In genomic region chr6:16670183-16670582, GRCh38 we compare ENCODE assay signal across 8 cellular contexts.
DNase-seq lines count a peak whose midpoint lies in the region; ATAC-seq, FAIRE-seq and TF ChIP-seq lines count a peak whose summit lies in the region.

No MANE protein-coding gene starts in this region.

- H3K4me1 Mint-ChIP-seq in CD8-positive, alpha-beta memory T cell: peaks cover 59 to 85% (median 82%) of the 10 kb centered on the region in 3 donors
- H3K4me1 Mint-ChIP-seq in Caco-2 (ENCODE audit: low read depth, unreplicated experiment): peaks cover 2% of the 10 kb centered on the region

- no peaks in the 10 kb centered on the region for H3K27me3 Mint-ChIP-seq in CD8-positive, alpha-beta memory T cell
- H3K27me3 Mint-ChIP-seq in Caco-2 (ENCODE audit: insufficient read depth, unreplicated experiment): no peaks in the 10 kb centered on the region

- peaks cover 0 to 17% (median 15%) of the 10 kb centered on the region in 3 donors for H3K36me3 Mint-ChIP-seq in CD8-positive, alpha-beta memory T cell
- H3K36me3 Mint-ChIP-seq in Caco-2 (ENCODE audit: insufficient read depth, unreplicated experiment): no peaks in the 10 kb centered on the region

- H3K27ac ChIP-seq in CD8-positive, alpha-beta memory T cell (ENCODE audit: low read depth, low read length): no peak overlapping the region
- H3K27ac ChIP-seq in Panc1 (ENCODE audit: low read length): 0 out of 2 replicates have a peak overlapping the region, but pooled peaks have one; percentile 34

- POLR2A ChIA-PET in CD8-positive, alpha-beta memory T cell (lab: Charles Lee): no interaction called here
- POLR2A ChIA-PET in Panc1 (lab: Charles Lee): no interaction called here
- POLR2A ChIA-PET in Caco-2 (lab: Charles Lee): no interaction called here

- TF ChIP-seq CTCF in Panc1 (IDR thresholded peaks at IDR 0.05) (no peak), D721Med (IDR thresholded peaks at IDR 0.05; ENCODE audit: insufficient read depth, missing control alignments) (no peak), Caco-2 (IDR thresholded peaks at IDR 0.05; ENCODE audit: insufficient read depth in 1 of 2, low read depth in 1 of 2, low read length in 1 of 2, severe bottlenecking in 1 of 2, unreplicated experiment in 1 of 2) (no peak)

- FAIRE-seq in D721Med (lab: Jason Lieb, UNC): no peak

- no peaks in the 10 kb centered on the region for H3K36me3 ChIP-seq in CD8-positive, alpha-beta memory T cell (ENCODE audit: insufficient read depth, low read length)
- no peaks in the 10 kb centered on the region for H3K36me3 ChIP-seq in Panc1 (ENCODE audit: control insufficient read depth, insufficient read depth, low read length)
- no peaks in the 10 kb centered on the region for H3K36me3 ChIP-seq in Caco-2 (ENCODE audit: control insufficient read depth, insufficient read depth, low read length)

- BruUV-seq in Panc1 (replicated peaks; lab: Mats Ljungman, UMichigan) (no TSS peak), Caco-2 (replicated peaks; lab: Mats Ljungman, UMichigan) (no TSS peak)

- H3K4me1 ChIP-seq in CD8-positive, alpha-beta memory T cell (ENCODE audit: insufficient read depth, low read length): peaks cover 20% of the 10 kb centered on the region
- H3K4me1 ChIP-seq in Panc1 (ENCODE audit: control insufficient read depth, insufficient read depth, low read length): peaks cover 63% of the 10 kb centered on the region
- H3K4me1 ChIP-seq in Caco-2: no peaks in the 10 kb centered on the region

- no peaks in the 10 kb centered on the region for H3K9me3 ChIP-seq in CD8-positive, alpha-beta memory T cell (ENCODE audit: low read length)
- H3K9me3 ChIP-seq in Panc1 (ENCODE audit: control insufficient read depth, insufficient read depth, low read depth, low read length): no peaks in the 10 kb centered on the region
- no peaks in the 10 kb centered on the region for H3K9me3 ChIP-seq in Caco-2

- H3K9me3 Mint-ChIP-seq in CD8-positive, alpha-beta memory T cell: no peaks in the 10 kb centered on the region
- no peaks in the 10 kb centered on the region for H3K9me3 Mint-ChIP-seq in Caco-2 (ENCODE audit: unreplicated experiment)

- DNase-seq in CD8-positive, alpha-beta memory T cell: no peak
- DNase-seq in Panc1 (ENCODE audit: low read depth, low spot score) (no peak), left lobe of liver (ENCODE audit: low spot score) (no peak), D721Med (ENCODE audit: insufficient read length, low spot score) (no peak), Caco-2 (no peak), NCI-H2171 (lab: John Stamatoyannopoulos, UW) (no peak)

- peak overlapping the region; percentile 43 to 90 (median 82) for H3K27ac Mint-ChIP-seq in CD8-positive, alpha-beta memory T cell
- no peak overlapping the region for H3K27ac Mint-ChIP-seq in Caco-2 (ENCODE audit: unreplicated experiment)

- no peaks in the 10 kb centered on the region for H3K27me3 ChIP-seq in CD8-positive, alpha-beta memory T cell (ENCODE audit: insufficient read depth, low read length, poor library complexity, severe bottlenecking)
- H3K27me3 ChIP-seq in Panc1 (ENCODE audit: control insufficient read depth, insufficient read depth, low read length) (no peaks in the 10 kb centered on the region), Caco-2 (replicated peaks; ENCODE audit: control insufficient read depth, insufficient read depth, low read length) (no peaks in the 10 kb centered on the region)

- intact Hi-C loops in Panc1 (cut with micrococcal nuclease; ENCODE audit: unreplicated experiment): no loop called here
- intact Hi-C loops in Caco-2 (cut with micrococcal nuclease; ENCODE audit: unreplicated experiment): loop anchor here (5.0 kb wide), 1 partner anchor 92 kb away; the partner anchor contains the start of gene ATXN1

- H3K4me3 ChIP-seq in CD8-positive, alpha-beta memory T cell (ENCODE audit: low read length): no peak overlapping the region
- H3K4me3 ChIP-seq in Panc1 (ENCODE audit: low read depth in 2 of 2, low read length in 2 of 2): no peak overlapping the region
- no peak overlapping the region for H3K4me3 ChIP-seq in Caco-2 (ENCODE audit: low read depth, low read length)

- peak; percentile 53 for ATAC-seq in GM21737 (IDR thresholded peaks at IDR 0.05; ENCODE audit: unreplicated experiment)
- ATAC-seq in Panc1: no peak
- ATAC-seq in left lobe of liver: peak; percentile 64
- ATAC-seq in HG02970 (IDR thresholded peaks at IDR 0.05; ENCODE audit: low FRiP score, unreplicated experiment): no peak

- CTCF ChIA-PET in CD8-positive, alpha-beta memory T cell (lab: Charles Lee): no interaction called here
- CTCF ChIA-PET in Panc1 (lab: Charles Lee): no interaction called here
- CTCF ChIA-PET in Caco-2 (lab: Charles Lee): no interaction called here

- H3K4me3 Mint-ChIP-seq in CD8-positive, alpha-beta memory T cell: peak overlapping the region; percentile 7 to 71 (median 57)
- no peak overlapping the region for H3K4me3 Mint-ChIP-seq in Caco-2 (ENCODE audit: unreplicated experiment)

- in situ Hi-C loops in Panc1 (cut with HindIII; ENCODE audit: low pct_unique_long_range_greater_than_20kb, low sequenced_read_pairs): no loop called here

Comparison
In these comparisons a context has a peak if more than half of its experiments do, and no peak if none do; other contexts are left out.
1. ATAC-seq: peak in GM21737 (single experiment) and left lobe of liver (single experiment); none in Panc1 (single experiment) and HG02970 (single experiment).